In genomic region chr6:116265081-116265829, GRCh38 we compare ENCODE assay signal across 12 cellular contexts. TPM values are rescaled to one million over a fixed set of nuclear protein-coding genes. Genes with fewer than 3 reads are reported as not detected.
A peak's percentile ranks its signal among the peaks of the same experiment; 100 is the strongest.
DNase-seq lines count a peak whose midpoint lies in the region; ATAC-seq and TF ChIP-seq lines count a peak whose summit lies in the region.
"Had no signal": no experiment of that assay in that cellular context is flagged by ENCODE, and none has a peak within 500 bp of the region (broad histone marks: within the 10 kb centered on the region; RNA-seq: fewer than 3 reads in every experiment).

No MANE protein-coding gene starts in this region.

- no peaks in the 10 kb centered on the region for H3K9me3 ChIP-seq in Karpas-422 (ENCODE audit: low read length)

- H3K9ac ChIP-seq in Karpas-422 (ENCODE audit: low read length) = no peak overlapping the region

- TF ChIP-seq CTCF in progenitor cell of endocrine pancreas (IDR thresholded peaks at IDR 0.05; ENCODE audit: unreplicated experiment) = no peak

- H2AFZ ChIP-seq in Karpas-422 (ENCODE audit: low read length) = no peak overlapping the region

- H3K27me3 Mint-ChIP-seq in activated naive CD8-positive, alpha-beta T cell treated with anti-CD3 and anti-CD28 coated beads, Interleukin-2, amount 50 U/mL, for 24 hours = no peaks in the 10 kb centered on the region
- H3K27me3 Mint-ChIP-seq in progenitor cell of endocrine pancreas = no peaks in the 10 kb centered on the region
- H3K27me3 Mint-ChIP-seq: activated naive CD4-positive, alpha-beta T cell treated with anti-CD3 and anti-CD28 coated beads, Interleukin-2, amount 50 U/mL, for 24 hours had no signal

- no peak for DNase-seq in activated CD4-positive, CD25-positive, alpha-beta regulatory T cell (lab: John Stamatoyannopoulos, UW)
- DNase-seq in M059J (ENCODE audit: low read depth) (peak; percentile 75), renal cortical epithelial cell (ENCODE audit: low read depth) (peak; percentile 46), progenitor cell of endocrine pancreas (ENCODE audit: low spot score, unreplicated experiment) (no peak), Karpas-422 (no peak)
- no peak for DNase-seq in activated naive CD8-positive, alpha-beta T cell treated with anti-CD3 and anti-CD28 coated beads, Interleukin-2, amount 50 U/mL, for 24 hours
- DNase-seq: activated CD4-positive, CD25-positive, alpha-beta regulatory T cell treated with anti-CD3 and anti-CD28 coated beads, Interleukin-2, amount 50 U/mL, for 72 hours; NCI-H187 treated with DMSO at 0.1 percent for 48 hours; SIG-M5 had no signal

- H3K36me3 ChIP-seq in Karpas-422 (ENCODE audit: insufficient read depth, low read length) = peaks cover 8% of the 10 kb centered on the region; the same call in 1 of the 2 replicates

- no peak overlapping the region for H3K27ac Mint-ChIP-seq in activated naive CD8-positive, alpha-beta T cell treated with anti-CD3 and anti-CD28 coated beads, Interleukin-2, amount 50 U/mL, for 24 hours
- no peak overlapping the region for H3K27ac Mint-ChIP-seq in progenitor cell of endocrine pancreas
- H3K27ac Mint-ChIP-seq: activated naive CD4-positive, alpha-beta T cell treated with anti-CD3 and anti-CD28 coated beads, Interleukin-2, amount 50 U/mL, for 24 hours had no signal

- peaks cover 28% of the 10 kb centered on the region for H3K4me1 Mint-ChIP-seq in activated naive CD8-positive, alpha-beta T cell treated with anti-CD3 and anti-CD28 coated beads, Interleukin-2, amount 50 U/mL, for 24 hours
- no peaks in the 10 kb centered on the region for H3K4me1 Mint-ChIP-seq in progenitor cell of endocrine pancreas (ENCODE audit: low read depth)

- peaks cover 19% of the 10 kb centered on the region for H3K4me1 ChIP-seq in Karpas-422 (ENCODE audit: low read length)

- no peaks in the 10 kb centered on the region for H4K20me1 ChIP-seq in Karpas-422 (ENCODE audit: insufficient read depth, low read depth, low read length)

- H3K4me3 ChIP-seq in Karpas-422 (ENCODE audit: low read length) = no peak overlapping the region

- H3K27me3 ChIP-seq in Karpas-422 (ENCODE audit: low read length) = no peaks in the 10 kb centered on the region

- peaks cover 18% of the 10 kb centered on the region for H3K9me3 Mint-ChIP-seq in activated naive CD8-positive, alpha-beta T cell treated with anti-CD3 and anti-CD28 coated beads, Interleukin-2, amount 50 U/mL, for 24 hours
- H3K9me3 Mint-ChIP-seq in progenitor cell of endocrine pancreas (ENCODE audit: low read depth) = peaks cover 30% of the 10 kb centered on the region

- peak; percentile 48 to 68 for ATAC-seq in activated CD4-positive, CD25-positive, alpha-beta regulatory T cell treated with anti-CD3 and anti-CD28 coated beads, Interleukin-2, amount 50 U/mL, for 24 hours
- ATAC-seq in activated naive CD8-positive, alpha-beta T cell treated with anti-CD3 and anti-CD28 coated beads, Interleukin-2, amount 50 U/mL, for 24 hours = peak; percentile 67
- no peak for ATAC-seq in GM19463 (IDR thresholded peaks at IDR 0.05; ENCODE audit: unreplicated experiment)

- no peak overlapping the region for H3K4me3 Mint-ChIP-seq in activated naive CD8-positive, alpha-beta T cell treated with anti-CD3 and anti-CD28 coated beads, Interleukin-2, amount 50 U/mL, for 24 hours
- no peak overlapping the region for H3K4me3 Mint-ChIP-seq in progenitor cell of endocrine pancreas (ENCODE audit: low read depth)
- H3K4me3 Mint-ChIP-seq: activated naive CD4-positive, alpha-beta T cell treated with anti-CD3 and anti-CD28 coated beads, Interleukin-2, amount 50 U/mL, for 24 hours had no signal

- peaks cover 37% of the 10 kb centered on the region for H3K36me3 Mint-ChIP-seq in activated naive CD8-positive, alpha-beta T cell treated with anti-CD3 and anti-CD28 coated beads, Interleukin-2, amount 50 U/mL, for 24 hours (ENCODE audit: low read depth)
- H3K36me3 Mint-ChIP-seq in progenitor cell of endocrine pancreas (ENCODE audit: insufficient read depth) = peaks cover 29% of the 10 kb centered on the region

- H3K79me2 ChIP-seq in Karpas-422 (ENCODE audit: low read length) = 0 out of 2 replicates have a peak, but pooled peaks cover 3% of the 10 kb centered on the region

- H3K4me2 ChIP-seq in Karpas-422 (ENCODE audit: low read depth, low read length, poor library complexity, severe bottlenecking) = no peak overlapping the region

- no peaks in the 10 kb centered on the region for H3K9me2 ChIP-seq in Karpas-422 (replicated peaks; ENCODE audit: insufficient read depth, low read length)

- H3K27ac ChIP-seq in Karpas-422 (ENCODE audit: low read length) = no peak overlapping the region

RNA-seq across cellular contexts. Expression of gene TSPYL4, which starts 11.4 kb away (rescaled TPM):
- 7.0 and 12.0 TPM in 2 replicates for total RNA-seq in M059J (2014; rRNA removed; shearing (Covaris generic))
- total RNA-seq in renal cortical epithelial cell = 3.3 and 11.8 TPM in 2 replicates
- 69.0 and 72.1 TPM in 2 replicates for total RNA-seq in progenitor cell of endocrine pancreas
- total RNA-seq in Karpas-422 (2014; rRNA removed; shearing (Covaris generic); ENCODE audit: low replicate concordance) = 19.8 and 24.9 TPM in 2 replicates

RNA-seq across cellular contexts. Expression of gene TSPYL1, which starts 14.5 kb away (rescaled TPM):
- 29.4 and 42.3 TPM in 2 replicates for total RNA-seq in M059J (2014; rRNA removed; shearing (Covaris generic))
- total RNA-seq in renal cortical epithelial cell (102 and 115 TPM in 2 replicates), progenitor cell of endocrine pancreas (101 and 102 TPM in 2 replicates)
- total RNA-seq in Karpas-422 (2014; rRNA removed; shearing (Covaris generic); ENCODE audit: low replicate concordance) = 38.8 and 46.0 TPM in 2 replicates

Comparison
In these comparisons a context has a peak if more than half of its experiments do, and no peak if none do; other contexts are left out.
1. DNase-seq: peak in M059J (single experiment) and renal cortical epithelial cell (single experiment); none in activated CD4-positive, CD25-positive, alpha-beta regulatory T cell (0 of 4), activated naive CD8-positive, alpha-beta T cell treated with anti-CD3 and anti-CD28 coated beads, Interleukin-2, amount 50 U/mL, for 24 hours (single experiment), progenitor cell of endocrine pancreas (single experiment) and Karpas-422 (single experiment).